1 cellular context compared by ENCODE assay signal in genomic region chr19:2273356-2274184, GRCh38.
TF ChIP-seq lines count a peak whose summit lies in the region.

No MANE protein-coding gene starts in this region.

TF ChIP-seq in HepG2, 621 proteins besides CTCF, POLR2A, EP300 and RAD21 (continued from another document and continues in another):
- TF ChIP-seq ZNF577 (CRISPR knock-in tag; IDR thresholded peaks at IDR 0.05; ENCODE audit: borderline replicate concordance, low read depth) (no peak), SETDB1 (CRISPR knock-in tag; IDR thresholded peaks at IDR 0.05; ENCODE audit: borderline replicate concordance) (no peak), MZF1 (CRISPR knock-in tag; IDR thresholded peaks at IDR 0.05; ENCODE audit: borderline replicate concordance) (no peak), HCFC1 (IDR thresholded peaks at IDR 0.05; ENCODE audit: low read depth, low read length) (peak; percentile 71), ZNF225 (CRISPR knock-in tag; IDR thresholded peaks at IDR 0.05) (peak; percentile 66; the same call in 1 of the 2 replicates), ZNF281 (CRISPR knock-in tag; IDR thresholded peaks at IDR 0.05; ENCODE audit: borderline replicate concordance) (0 out of 2 replicates have a peak, but pooled peaks have one; percentile 6), HDAC1 (CRISPR knock-in tag; IDR thresholded peaks at IDR 0.05) (peak; percentile 90), PRDM15 (CRISPR knock-in tag; IDR thresholded peaks at IDR 0.05) (no peak), EED (CRISPR knock-in tag; IDR thresholded peaks at IDR 0.05) (peak; percentile 70), GMEB1 (CRISPR knock-in tag; IDR thresholded peaks at IDR 0.05; ENCODE audit: borderline replicate concordance) (peak; percentile 79), U2AF2 (IDR thresholded peaks at IDR 0.05; ENCODE audit: low read depth, low read length) (no peak), ZNF552 (CRISPR knock-in tag; IDR thresholded peaks at IDR 0.05; ENCODE audit: borderline replicate concordance) (no peak), THAP11 (CRISPR knock-in tag; IDR thresholded peaks at IDR 0.05) (peak; percentile 85), ELK4 (CRISPR knock-in tag; IDR thresholded peaks at IDR 0.05; ENCODE audit: borderline replicate concordance) (no peak), ZNF776 (CRISPR knock-in tag; IDR thresholded peaks at IDR 0.05) (peak; percentile 72; the same call in 1 of the 2 replicates), FOXA1 (IDR thresholded peaks at IDR 0.05) (no peak), FOXA1 (CRISPR knock-in tag; IDR thresholded peaks at IDR 0.05) (0 out of 2 replicates have a peak, but pooled peaks have one; percentile 27), ZNF747 (CRISPR knock-in tag; IDR thresholded peaks at IDR 0.05; ENCODE audit: borderline replicate concordance) (peak; percentile 56; the same call in 1 of the 2 replicates), ATF7-NPFF (CRISPR knock-in tag; IDR thresholded peaks at IDR 0.05; ENCODE audit: low read depth) (0 out of 2 replicates have a peak, but pooled peaks have one; percentile 59), BCL6 (CRISPR knock-in tag; IDR thresholded peaks at IDR 0.05) (no peak; the same call in 1 of the 2 replicates), RNF2 (conservative IDR thresholded peaks at IDR 0.05; ENCODE audit: low read depth) (no peak), MTA1 (CRISPR knock-in tag; IDR thresholded peaks at IDR 0.05; ENCODE audit: borderline replicate concordance) (no peak; the same call in 1 of the 2 replicates), RORA (CRISPR knock-in tag; IDR thresholded peaks at IDR 0.05) (no peak), HNF1A (IDR thresholded peaks at IDR 0.05; ENCODE audit: low read depth) (no peak), HNF1A (CRISPR knock-in tag; IDR thresholded peaks at IDR 0.05; ENCODE audit: borderline replicate concordance) (peak; percentile 53; the same call in 1 of the 2 replicates), MXD1 (CRISPR knock-in tag; IDR thresholded peaks at IDR 0.05) (peak; percentile 62), ZNF484 (CRISPR knock-in tag; IDR thresholded peaks at IDR 0.05; ENCODE audit: borderline replicate concordance, low read depth) (0 out of 2 replicates have a peak, but pooled peaks have one; percentile 27), HMGA1 (CRISPR knock-in tag; conservative IDR thresholded peaks at IDR 0.05) (no peak), SP4 (CRISPR knock-in tag; IDR thresholded peaks at IDR 0.05) (no peak), ZFY (CRISPR knock-in tag; IDR thresholded peaks at IDR 0.05) (peak; percentile 60; the same call in 1 of the 2 replicates), GATAD2A (CRISPR knock-in tag; IDR thresholded peaks at IDR 0.05) (peak; percentile 55; the same call in 1 of the 2 replicates), ZUFSP (CRISPR knock-in tag; IDR thresholded peaks at IDR 0.05; ENCODE audit: borderline replicate concordance) (no peak), CAMTA2 (CRISPR knock-in tag; IDR thresholded peaks at IDR 0.05; ENCODE audit: borderline replicate concordance) (peak; percentile 93), PRMT3 (CRISPR knock-in tag; IDR thresholded peaks at IDR 0.05; ENCODE audit: borderline replicate concordance, low read depth) (0 out of 2 replicates have a peak, but pooled peaks have one; percentile 32), HIC2 (CRISPR knock-in tag; IDR thresholded peaks at IDR 0.05; ENCODE audit: low read depth) (no peak), KDM4B (CRISPR knock-in tag; IDR thresholded peaks at IDR 0.05) (peak; percentile 43; the same call in 1 of the 2 replicates), NBN (conservative IDR thresholded peaks at IDR 0.05) (no peak), ZFP41 (CRISPR knock-in tag; IDR thresholded peaks at IDR 0.05; ENCODE audit: borderline replicate concordance) (0 out of 2 replicates have a peak, but pooled peaks have one; percentile 32), NR0B2 (CRISPR knock-in tag; IDR thresholded peaks at IDR 0.05) (peak; percentile 87; the same call in 1 of the 2 replicates), KDM5A (IDR thresholded peaks at IDR 0.05; ENCODE audit: borderline replicate concordance, low read length) (peak; percentile 41; the same call in 1 of the 2 replicates), ZIK1 (CRISPR knock-in tag; IDR thresholded peaks at IDR 0.05; ENCODE audit: borderline replicate concordance, low read depth) (no peak), ZNF20 (CRISPR knock-in tag; IDR thresholded peaks at IDR 0.05) (no peak), AHR (CRISPR knock-in tag; IDR thresholded peaks at IDR 0.05) (peak; percentile 85; the same call in 1 of the 2 replicates)
